ENCODE assay signal across 8 cellular contexts in the genomic region with DNA sequence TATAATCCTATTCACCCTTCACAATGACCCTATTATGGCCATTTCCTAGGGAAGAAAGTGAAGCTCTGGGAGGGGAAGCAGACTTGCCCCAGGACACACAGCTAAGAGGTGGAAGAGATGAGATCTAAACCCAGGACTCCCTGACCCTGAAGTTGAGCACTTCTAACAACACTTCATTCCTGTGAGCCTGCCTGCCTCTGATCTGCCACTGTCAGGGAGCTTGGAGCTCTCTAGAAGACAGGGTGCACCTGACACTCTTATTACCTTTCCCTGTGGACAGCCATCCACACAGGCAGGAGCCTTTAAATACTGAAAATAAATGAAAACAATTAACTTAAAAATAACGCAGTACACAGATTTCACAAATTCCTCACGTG. TPM values are rescaled to one million over a fixed set of nuclear protein-coding genes. Genes with fewer than 3 reads are reported as not detected.
DNase-seq lines count a peak whose midpoint lies in the region; ATAC-seq, FAIRE-seq and TF ChIP-seq lines count a peak whose summit lies in the region.

No MANE protein-coding gene starts in this region.

- peak overlapping the region; percentile 91 for H3K4me3 Mint-ChIP-seq in activated T-cell treated with anti-CD3 and anti-CD28 coated beads, Interleukin-2, amount 50 U/mL, for 4 hours
- peak overlapping the region; percentile 90 for H3K4me3 Mint-ChIP-seq in activated naive CD8-positive, alpha-beta T cell treated with anti-CD3 and anti-CD28 coated beads, Interleukin-2, amount 10 ng/mL, durations not matched to agents 7 days and 5 days

- TF ChIP-seq CTCF in kidney (IDR thresholded peaks at IDR 0.05; ENCODE audit: borderline replicate concordance, extremely low read depth, insufficient read depth) = no peak
- TF ChIP-seq CTCF in testis (IDR thresholded peaks at IDR 0.05) = no peak

- FAIRE-seq in kidney (lab: Jason Lieb, UNC) = no peak

- peaks cover 9 to 11% of the 10 kb centered on the region in 2 donors for H3K4me1 ChIP-seq in kidney (ENCODE audit: control insufficient read depth in 1 of 2, insufficient read depth in 1 of 2, low read depth in 1 of 2, low read length in 2 of 2)
- peaks cover 13% of the 10 kb centered on the region for H3K4me1 ChIP-seq in testis

- H3K27ac Mint-ChIP-seq in activated naive CD8-positive, alpha-beta T cell treated with anti-CD3 and anti-CD28 coated beads, Interleukin-2, amount 10 ng/mL, durations not matched to agents 7 days and 5 days = peak overlapping the region; percentile 81

- H3K4me1 Mint-ChIP-seq in activated T-cell treated with anti-CD3 and anti-CD28 coated beads, Interleukin-2, amount 50 U/mL, for 4 hours (ENCODE audit: low read depth) = peaks cover 65% of the 10 kb centered on the region
- peaks cover 56% of the 10 kb centered on the region for H3K4me1 Mint-ChIP-seq in activated naive CD8-positive, alpha-beta T cell treated with anti-CD3 and anti-CD28 coated beads, Interleukin-2, amount 10 ng/mL, durations not matched to agents 7 days and 5 days

- WGBS in testis, 2 donors = 0% methylated on average over 2 of the region's 2 CpGs

- ATAC-seq in activated T-cell treated with anti-CD3 and anti-CD28 coated beads, Interleukin-2, amount 50 U/mL, for 4 hours = no peak
- ATAC-seq in activated naive CD8-positive, alpha-beta T cell treated with anti-CD3 and anti-CD28 coated beads, Interleukin-2, amount 10 ng/mL, durations not matched to agents 7 days and 5 days (ENCODE audit: low read depth) = no peak
- ATAC-seq in GM18907 (IDR thresholded peaks at IDR 0.05; ENCODE audit: unreplicated experiment) (no peak), GM18498 (IDR thresholded peaks at IDR 0.05; ENCODE audit: unreplicated experiment) (no peak)

- H3K4me3 ChIP-seq in kidney (ENCODE audit: low read length in 2 of 2) = peak overlapping the region; percentile 87 to 91
- H3K4me3 ChIP-seq in testis = peak overlapping the region; percentile 74 to 89

- H3K27ac ChIP-seq in kidney (ENCODE audit: low read depth in 2 of 2, low read length in 2 of 2) (peak overlapping the region in 1 of 2 donors; percentile 72), testis (peak overlapping the region; percentile 51 to 85)

- no peaks in the 10 kb centered on the region for H3K27me3 ChIP-seq in testis

- POLR2A ChIA-PET in activated naive CD8-positive, alpha-beta T cell treated with anti-CD3 and anti-CD28 coated beads, Interleukin-2, amount 10 ng/mL, durations not matched to agents 7 days and 5 days (lab: Charles Lee) = interaction anchor here (1.2 to 4.8 kb wide), 10 partner anchors 8 to 116 kb away, joined by 3 to 91 read pairs (median 14); partner anchors contain the start of genes ATPAF1, EFCAB14, KNCN and MOB3C

- no peaks in the 10 kb centered on the region for H3K27me3 Mint-ChIP-seq in activated T-cell treated with anti-CD3 and anti-CD28 coated beads, Interleukin-2, amount 50 U/mL, for 4 hours (ENCODE audit: low read depth)
- H3K27me3 Mint-ChIP-seq in activated naive CD8-positive, alpha-beta T cell treated with anti-CD3 and anti-CD28 coated beads, Interleukin-2, amount 10 ng/mL, durations not matched to agents 7 days and 5 days = no peaks in the 10 kb centered on the region

- H3K36me3 Mint-ChIP-seq in activated T-cell treated with anti-CD3 and anti-CD28 coated beads, Interleukin-2, amount 50 U/mL, for 4 hours (ENCODE audit: insufficient read depth) = peaks cover 6% of the 10 kb centered on the region
- H3K36me3 Mint-ChIP-seq in activated naive CD8-positive, alpha-beta T cell treated with anti-CD3 and anti-CD28 coated beads, Interleukin-2, amount 10 ng/mL, durations not matched to agents 7 days and 5 days = peaks cover 34% of the 10 kb centered on the region

- intact Hi-C loops in kidney (cut with DNase I) (no loop called here), testis (cut with DNase I; ENCODE audit: low total_unique reads) (no loop called here)

- TF ChIP-seq POLR2A in testis (IDR thresholded peaks at IDR 0.05) = no peak

- H3K36me3 ChIP-seq in kidney (ENCODE audit: control insufficient read depth in 1 of 2, insufficient read depth in 2 of 2, low read length in 2 of 2) (peaks cover 4% of the 10 kb centered on the region in 2 donors), testis (ENCODE audit: low read depth, missing control alignments) (no peaks in the 10 kb centered on the region)

- peak overlapping the region; percentile 91 to 93 for H3K9ac ChIP-seq in kidney (ENCODE audit: low read length in 2 of 2)

- no peak for DNase-seq in activated T-cell treated with anti-CD3 and anti-CD28 coated beads, Interleukin-2, amount 50 U/mL, for 4 hours
- DNase-seq in activated T-cell treated with anti-CD3 and anti-CD28 coated beads, Interleukin-2, amount 50 U/mL, for 48 hours = no peak
- no peak for DNase-seq in activated naive CD8-positive, alpha-beta T cell treated with anti-CD3 and anti-CD28 coated beads, Interleukin-2, amount 10 ng/mL, durations not matched to agents 7 days and 5 days
- no peak for DNase-seq in kidney
- DNase-seq in testis = no peak
- no peak for DNase-seq in ureter (ENCODE audit: low spot score)

- H3K9me3 Mint-ChIP-seq in activated T-cell treated with anti-CD3 and anti-CD28 coated beads, Interleukin-2, amount 50 U/mL, for 4 hours = no peaks in the 10 kb centered on the region
- H3K9me3 Mint-ChIP-seq in activated naive CD8-positive, alpha-beta T cell treated with anti-CD3 and anti-CD28 coated beads, Interleukin-2, amount 10 ng/mL, durations not matched to agents 7 days and 5 days = no peaks in the 10 kb centered on the region

- H3K9me3 ChIP-seq in kidney (ENCODE audit: control insufficient read depth in 1 of 2, low read length in 2 of 2) (no peaks in the 10 kb centered on the region), testis (no peaks in the 10 kb centered on the region)

RNA-seq across cellular contexts. Expression of gene MKNK1, which starts 0.6 kb away (rescaled TPM):
- 10 to 100 TPM; 21.1 to 26.1 (median 21.6) TPM for total RNA-seq in activated T-cell treated with anti-CD3 and anti-CD28 coated beads, Interleukin-2, amount 50 U/mL, for 4 hours
- total RNA-seq in activated naive CD8-positive, alpha-beta T cell treated with anti-CD3 and anti-CD28 coated beads, Interleukin-2, amount 10 ng/mL, durations not matched to agents 7 days and 5 days = 10 to 100 TPM; 65.4 to 70.2 TPM
- total RNA-seq in kidney (49.7 TPM), testis (10 to 100 TPM; 54.6 to 55.7 TPM), ureter (66.9 TPM)
- polyA plus RNA-seq in kidney (ENCODE audit: insufficient read depth, low read depth, low replicate concordance) (17.5 TPM), testis (ENCODE audit: insufficient read depth, low read depth, low replicate concordance) (30.7 TPM)

RNA-seq across cellular contexts. Expression of gene MOB3C, which starts 13.1 kb away (rescaled TPM):
- total RNA-seq in activated T-cell treated with anti-CD3 and anti-CD28 coated beads, Interleukin-2, amount 50 U/mL, for 4 hours = 10 to 100 TPM in 2 of 3 donors, 1 to 10 TPM in 1; 8.3 to 11.9 (median 11.0) TPM
- 10 to 100 TPM; 21.0 to 23.8 TPM for total RNA-seq in activated naive CD8-positive, alpha-beta T cell treated with anti-CD3 and anti-CD28 coated beads, Interleukin-2, amount 10 ng/mL, durations not matched to agents 7 days and 5 days
- total RNA-seq in kidney (14.9 TPM), testis (10 to 100 TPM in 1 of 2 donors, 1 to 10 TPM in 1; 8.3 to 16.0 TPM), ureter (27.9 TPM)
- polyA plus RNA-seq in kidney (ENCODE audit: insufficient read depth, low read depth, low replicate concordance) (12.4 TPM), testis (ENCODE audit: insufficient read depth, low read depth, low replicate concordance) (13.2 TPM)

RNA-seq across cellular contexts. Expression of gene KNCN, which starts 52.0 kb away (rescaled TPM):
- not detected for total RNA-seq in activated T-cell treated with anti-CD3 and anti-CD28 coated beads, Interleukin-2, amount 50 U/mL, for 4 hours
- not detected for total RNA-seq in activated naive CD8-positive, alpha-beta T cell treated with anti-CD3 and anti-CD28 coated beads, Interleukin-2, amount 10 ng/mL, durations not matched to agents 7 days and 5 days
- total RNA-seq in kidney (not detected), testis (under 1 TPM; 0.43 to 0.47 TPM), ureter (not detected)
- polyA plus RNA-seq in kidney (ENCODE audit: insufficient read depth, low read depth, low replicate concordance) (not detected), testis (ENCODE audit: insufficient read depth, low read depth, low replicate concordance) (4.0 TPM)
